ENCODE assay signal across 9 cellular contexts in genomic region chr17:75514299-75515228, GRCh38. TPM values are rescaled to one million over a fixed set of nuclear protein-coding genes. Genes with fewer than 3 reads are reported as not detected.
A peak's percentile ranks its signal among the peaks of the same experiment; 100 is the strongest.
DNase-seq lines count a peak whose midpoint lies in the region; ATAC-seq and TF ChIP-seq lines count a peak whose summit lies in the region.
"Had no signal": no experiment of that assay in that cellular context is flagged by ENCODE, and none has a peak within 500 bp of the region (broad histone marks: within the 10 kb centered on the region; RNA-seq: fewer than 3 reads in every experiment).

No MANE protein-coding gene starts in this region.

- H3K4me1 ChIP-seq in ES-I3 (ENCODE audit: insufficient read depth, low read length) (peaks cover 9% of the 10 kb centered on the region; the same call in 1 of the 2 replicates), RWPE2 (ENCODE audit: insufficient read depth, poor library complexity, severe bottlenecking) (peaks cover 6% of the 10 kb centered on the region)

- peak overlapping the region; percentile 73 for H3K27ac ChIP-seq in RWPE2 (ENCODE audit: poor library complexity, severe bottlenecking)

- DNase-seq in RWPE2 (ENCODE audit: low spot score) (peak; percentile 90), endothelial cell (ENCODE audit: low spot score) (no peak), naive B cell (no peak), NCI-H2107 treated with DMSO at 0.1 percent for 48 hours (lab: John Stamatoyannopoulos, UW; ENCODE audit: unreplicated experiment) (no peak), NCI-H146 (lab: John Stamatoyannopoulos, UW) (no peak)

- no peak overlapping the region for H3K27ac Mint-ChIP-seq in endothelial cell (ENCODE audit: unreplicated experiment)
- no peak overlapping the region for H3K27ac Mint-ChIP-seq in naive B cell
- H3K27ac Mint-ChIP-seq: T-helper 1 cell treated with Interleukin-12 subunit alpha and Interleukin-12 subunit beta and Interleukin-4 antibody, amounts not matched to agents 30 μg/mL and 1 μg/mL, for 36 hours had no signal

- H3K27me3 ChIP-seq in RWPE2 (ENCODE audit: insufficient read depth, poor library complexity, severe bottlenecking), result no peaks in the 10 kb centered on the region

- peak overlapping the region; percentile 93 for H3K9ac ChIP-seq in ES-I3 (ENCODE audit: low read depth, low read length)

- H3K4me1 Mint-ChIP-seq in endothelial cell (ENCODE audit: unreplicated experiment) (peaks cover 33% of the 10 kb centered on the region), naive B cell (peaks cover 15 to 21% (median 20%) of the 10 kb centered on the region in 3 donors)

- H3K4me3 Mint-ChIP-seq in endothelial cell (ENCODE audit: unreplicated experiment) (peak overlapping the region; percentile 87), naive B cell (peak overlapping the region; percentile 52 to 81 (median 64))

- H3K9me3 ChIP-seq in ES-I3 (ENCODE audit: control insufficient read depth, insufficient read depth, low read length) (no peaks in the 10 kb centered on the region), RWPE2 (ENCODE audit: severe bottlenecking) (no peaks in the 10 kb centered on the region)

- H3K9me3 Mint-ChIP-seq in endothelial cell (ENCODE audit: unreplicated experiment) (no peaks in the 10 kb centered on the region), naive B cell (no peaks in the 10 kb centered on the region)
- H3K9me3 Mint-ChIP-seq: T-helper 1 cell treated with Interleukin-12 subunit alpha and Interleukin-12 subunit beta and Interleukin-4 antibody, amounts not matched to agents 30 μg/mL and 1 μg/mL, for 36 hours had no signal

- H3K36me3 ChIP-seq in ES-I3 (ENCODE audit: insufficient read depth, low read length) (no peaks in the 10 kb centered on the region), RWPE2 (ENCODE audit: low read depth) (peaks cover 57% of the 10 kb centered on the region)

- H3K27me3 Mint-ChIP-seq in endothelial cell (ENCODE audit: unreplicated experiment) (peaks cover 10% of the 10 kb centered on the region), naive B cell (no peaks in the 10 kb centered on the region)

- peak; percentile 52 for ATAC-seq in RWPE2 (ENCODE audit: low read depth)
- ATAC-seq in naive B cell (ENCODE audit: low read depth in 2 of 2), result no peak
- no peak for ATAC-seq in GM21447 (IDR thresholded peaks at IDR 0.05; ENCODE audit: unreplicated experiment)
- no peak for ATAC-seq in GM21619 (IDR thresholded peaks at IDR 0.05; ENCODE audit: unreplicated experiment)

- TF ChIP-seq CTCF in RWPE2 (IDR thresholded peaks at IDR 0.05; ENCODE audit: poor library complexity, severe bottlenecking) (no peak), endothelial cell (IDR thresholded peaks at IDR 0.05; ENCODE audit: unreplicated experiment) (no peak)

- peaks cover 11% of the 10 kb centered on the region for H3K36me3 Mint-ChIP-seq in endothelial cell (ENCODE audit: low read depth, unreplicated experiment)
- H3K36me3 Mint-ChIP-seq in naive B cell, result no peaks in the 10 kb centered on the region

- H3K4me3 ChIP-seq in RWPE2 (ENCODE audit: severe bottlenecking), result peak overlapping the region; percentile 98

RNA-seq across cellular contexts. Expression of gene CASKIN2, which starts 0.8 kb away (rescaled TPM):
- 47.8 TPM for total RNA-seq in endothelial cell (ENCODE audit: unreplicated experiment)
- under 1 TPM in 1 of 6 donors, not detected in 5; 0.29 TPM for polyA plus RNA-seq in naive B cell (ENCODE audit: low read depth in 6 of 6)

RNA-seq across cellular contexts. Expression of gene TSEN54, which starts 1.8 kb away (rescaled TPM):
- total RNA-seq in endothelial cell (ENCODE audit: unreplicated experiment), result 18.8 TPM
- 10 to 100 TPM; 18.3 to 42.3 (median 23.7) TPM for polyA plus RNA-seq in naive B cell (ENCODE audit: low read depth in 6 of 6)

RNA-seq across cellular contexts. Expression of gene LLGL2, which starts 10.9 kb away (rescaled TPM):
- 34.4 TPM for total RNA-seq in endothelial cell (ENCODE audit: unreplicated experiment)
- 10 to 100 TPM in 3 of 6 donors, 1 to 10 TPM in 3; 6.1 to 14.4 (median 10.4) TPM for polyA plus RNA-seq in naive B cell (ENCODE audit: low read depth in 6 of 6)

RNA-seq across cellular contexts. Expression of gene TMEM94, which starts 58.1 kb away (rescaled TPM):
- 111 TPM for total RNA-seq in endothelial cell (ENCODE audit: unreplicated experiment)
- 10 to 100 TPM in 2 of 6 donors, 1 to 10 TPM in 4; 6.3 to 25.9 (median 9.0) TPM for polyA plus RNA-seq in naive B cell (ENCODE audit: low read depth in 6 of 6)
